ENCODE assay signal across 15 cellular contexts in genomic region chr19:46181386-46181774, GRCh38. TPM values are rescaled to one million over a fixed set of nuclear protein-coding genes. Genes with fewer than 3 reads are reported as not detected.
DNase-seq lines count a peak whose midpoint lies in the region; TF ChIP-seq lines count a peak whose summit lies in the region.
"Had no signal": no experiment of that assay in that cellular context is flagged by ENCODE, and none has a peak within 500 bp of the region (broad histone marks: within the 10 kb centered on the region; RNA-seq: fewer than 3 reads in every experiment).

No MANE protein-coding gene starts in this region.

- no peak overlapping the region for H3K4me3 ChIP-seq in fibroblast of villous mesenchyme (ENCODE audit: low read depth, low read length)
- H3K4me3 ChIP-seq: colonic mucosa had no signal

- no peak for TF ChIP-seq POLR2A in erythroblast (IDR thresholded peaks at IDR 0.05; ENCODE audit: low read length)

- peak; percentile 44 for DNase-seq in stimulated activated CD4-positive, alpha-beta T cell treated with anti-CD3 and anti-CD28 coated beads, Interleukin-1b, Interleukin-23, amount 100 ng/mL, for 48 hours
- DNase-seq in stimulated activated CD4-positive, alpha-beta T cell treated with anti-CD3 and anti-CD28 coated beads, Interleukin-4, amount 100 ng/mL, for 1 hour: no peak
- peak; percentile 15 for DNase-seq in RKO (ENCODE audit: low spot score)
- DNase-seq in fibroblast of villous mesenchyme (ENCODE audit: low read depth): peak; percentile 37
- no peak for DNase-seq in NCI-H2081 treated with DMSO at 0.1 percent for 48 hours (lab: John Stamatoyannopoulos, UW)
- no peak for DNase-seq in NCI-H446 (lab: John Stamatoyannopoulos, UW)
- DNase-seq in DMS114 treated with DMSO at 0.1 percent for 48 hours (lab: John Stamatoyannopoulos, UW; ENCODE audit: unreplicated experiment): no peak
- no peak for DNase-seq in erythroblast (lab: John Stamatoyannopoulos, UW)
- DNase-seq: CD4-positive, alpha-beta T cell; colonic mucosa; head of caudate nucleus; NCI-H446 treated with DMSO at 0.1 percent for 48 hours; T-helper 9 cell had no signal

- no peak for TF ChIP-seq CTCF in fibroblast of villous mesenchyme (IDR thresholded peaks at IDR 0.05; ENCODE audit: insufficient read depth, low read depth, low read length)

RNA-seq across cellular contexts. Expression of gene IGFL2, which starts 33.3 kb away (rescaled TPM):
- total RNA-seq in fibroblast of villous mesenchyme: not detected in 2 replicates
- total RNA-seq: CD4-positive, alpha-beta T cell; renal cortical epithelial cell had no signal

RNA-seq across cellular contexts. Expression of gene IGFL1, which starts 48.2 kb away (rescaled TPM):
- not detected in 2 replicates for total RNA-seq in fibroblast of villous mesenchyme
- total RNA-seq: activated T-helper 2 cell treated with anti-CD3 and anti-CD28 coated beads, Interferon-gamma antibody, Interleukin-2, Interleukin-4, amounts not matched to agents 10 μg/mL and 5 μg/mL and 100 μg/mL, durations not matched to agents 14 hours and 24 hours and 36 hours; CD4-positive, alpha-beta T cell; colonic mucosa; renal cortical epithelial cell had no signal

RNA-seq across cellular contexts. Expression of gene IGFL3, which starts 56.9 kb away (rescaled TPM):
- not detected in 2 replicates for total RNA-seq in fibroblast of villous mesenchyme
- total RNA-seq: activated T-helper 2 cell treated with anti-CD3 and anti-CD28 coated beads, Interferon-gamma antibody, Interleukin-2, Interleukin-4, amounts not matched to agents 10 μg/mL and 5 μg/mL and 100 μg/mL, durations not matched to agents 14 hours and 24 hours and 36 hours; CD4-positive, alpha-beta T cell; colonic mucosa; renal cortical epithelial cell had no signal

Comparison
In these comparisons a context has a peak if more than half of its experiments do, and no peak if none do; other contexts are left out.
1. DNase-seq: peak in stimulated activated CD4-positive, alpha-beta T cell treated with anti-CD3 and anti-CD28 coated beads, Interleukin-1b, Interleukin-23, amount 100 ng/mL, for 48 hours (single experiment), RKO (single experiment) and fibroblast of villous mesenchyme (single experiment); none in stimulated activated CD4-positive, alpha-beta T cell treated with anti-CD3 and anti-CD28 coated beads, Interleukin-4, amount 100 ng/mL, for 1 hour (single experiment), NCI-H2081 treated with DMSO at 0.1 percent for 48 hours (single experiment), NCI-H446 (0 of 2), DMS114 treated with DMSO at 0.1 percent for 48 hours (single experiment) and erythroblast (0 of 2).